ENCODE assay signal across 8 cellular contexts in the genomic region with DNA sequence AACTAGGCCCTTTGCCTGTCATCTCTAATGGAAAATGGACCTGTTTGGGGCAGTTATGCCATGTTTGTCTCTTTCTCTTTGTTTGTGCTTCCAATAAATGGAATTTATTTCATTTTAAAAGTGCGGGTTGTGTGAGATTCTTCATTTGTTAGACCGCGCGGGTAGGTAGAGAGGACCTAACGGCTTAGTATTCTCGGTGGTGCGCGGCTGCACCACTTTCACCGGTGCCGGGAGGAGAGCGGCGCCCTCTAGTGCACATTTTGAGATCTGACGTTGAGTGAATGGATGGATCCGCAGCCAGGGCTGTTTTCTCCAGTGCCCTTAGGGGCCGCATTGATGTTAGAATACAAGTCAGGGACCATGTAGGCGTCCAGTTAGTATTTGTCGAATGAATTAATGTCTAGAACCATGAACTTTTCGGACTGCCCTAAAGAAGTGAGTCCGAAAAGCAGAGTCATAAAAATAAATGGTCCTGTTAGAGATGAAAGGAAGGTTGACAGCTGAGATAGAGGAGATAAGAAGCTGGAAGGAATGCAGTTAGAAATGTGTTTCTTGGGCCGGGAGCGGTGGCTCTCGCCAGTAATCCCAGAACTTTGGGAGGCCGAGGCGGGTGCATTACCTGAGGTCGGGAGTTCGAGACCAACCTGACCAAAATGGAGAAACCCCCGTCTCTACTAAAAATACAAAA. TPM values are rescaled to one million over a fixed set of nuclear protein-coding genes. Genes with fewer than 3 reads are reported as not detected.
A peak's percentile ranks its signal among the peaks of the same experiment; 100 is the strongest.
DNase-seq lines count a peak whose midpoint lies in the region; ATAC-seq and TF ChIP-seq lines count a peak whose summit lies in the region.

No MANE protein-coding gene starts in this region.

- H3K4me3 ChIP-seq in GM12865 (ENCODE audit: low read depth, low read length) = no peak overlapping the region

- DNase-seq in GM12865 (ENCODE audit: low read depth) (peak; percentile 90), NAMALWA (ENCODE audit: low spot score) (peak; percentile 94), SK-MEL-5 (ENCODE audit: low read depth, low spot score) (peak; percentile 91), activated gamma-delta T cell treated with Interleukin-2 at 50 U/mL for 16 hours (peak; percentile 88), germinal center (ENCODE audit: low spot score) (peak; percentile 82), pons (ENCODE audit: low spot score) (peak; percentile 80), ureter (ENCODE audit: low spot score) (peak; percentile 88)

- in situ Hi-C loops in SK-MEL-5 (cut with HindIII; ENCODE audit: low pct_unique_long_range_greater_than_20kb, low sequenced_read_pairs) = no loop called here

- TF ChIP-seq CTCF in GM12865 (IDR thresholded peaks at IDR 0.05; ENCODE audit: insufficient read depth, low read depth, low read length, missing control alignments) = peak; percentile 82

- peak; percentile 89 for ATAC-seq in HG02571 (IDR thresholded peaks at IDR 0.05; ENCODE audit: unreplicated experiment)

RNA-seq across cellular contexts. Expression of a gene that starts 29.3 kb away (rescaled TPM):
- not detected in 2 replicates for total RNA-seq in SK-MEL-5 (2014; rRNA removed; shearing (Covaris generic))
- not detected in 2 replicates for polyA plus RNA-seq in SK-MEL-5 (2015; cell fraction: cytosol; rRNA removed)
- not detected in 2 replicates for polyA plus RNA-seq in SK-MEL-5 (2015; cell fraction: nucleus; rRNA removed)
- 13.6 TPM for total RNA-seq in ureter

RNA-seq across cellular contexts. Expression of a gene that starts 42.0 kb away (rescaled TPM):
- total RNA-seq in SK-MEL-5 (2014; rRNA removed; shearing (Covaris generic)) = 10.4 and 10.5 TPM in 2 replicates
- polyA plus RNA-seq in SK-MEL-5 (2015; cell fraction: cytosol; rRNA removed) = 14.0 and 18.9 TPM in 2 replicates
- polyA plus RNA-seq in SK-MEL-5 (2015; cell fraction: nucleus; rRNA removed) = 5.3 and 12.4 TPM in 2 replicates
- total RNA-seq in ureter = 3.6 TPM

RNA-seq across cellular contexts. Expression of a gene that starts 52.5 kb away (rescaled TPM):
- total RNA-seq in SK-MEL-5 (2014; rRNA removed; shearing (Covaris generic)) = 131 TPM in 2 replicates
- polyA plus RNA-seq in SK-MEL-5 (2015; cell fraction: cytosol; rRNA removed) = 322 and 362 TPM in 2 replicates
- polyA plus RNA-seq in SK-MEL-5 (2015; cell fraction: nucleus; rRNA removed) = 475 and 494 TPM in 2 replicates
- 117 TPM for total RNA-seq in ureter

Comparison
In these comparisons a context has a peak if more than half of its experiments do, and no peak if none do; other contexts are left out.
1. RNA of a gene that starts 29.3 kb away (total RNA-seq): 13.6 TPM in ureter (single experiment); not detected in SK-MEL-5; every median in the first group is over 10 times any median in the second.
2. Peak in every context shown above with its lines, with median percentiles within 50 percentile points of each other: DNase-seq.